In genomic region chr4:164009435-164009834, GRCh38 we compare ENCODE assay signal across 8 cellular contexts.
"Had no signal": no experiment of that assay in that cellular context is flagged by ENCODE, and none has a peak within 500 bp of the region (broad histone marks: within the 10 kb centered on the region; RNA-seq: fewer than 3 reads in every experiment).

No MANE protein-coding gene starts in this region.

- H3K4me3 ChIP-seq: GM12878 had no signal

- DNase-seq: GDM1, GF-D8 had no signal

- ATAC-seq: GM12878 had no signal

- FAIRE-seq: G401.6, GM12878, GM12891, GM12892, GM18507, GM19239 had no signal
